In the genomic region with DNA sequence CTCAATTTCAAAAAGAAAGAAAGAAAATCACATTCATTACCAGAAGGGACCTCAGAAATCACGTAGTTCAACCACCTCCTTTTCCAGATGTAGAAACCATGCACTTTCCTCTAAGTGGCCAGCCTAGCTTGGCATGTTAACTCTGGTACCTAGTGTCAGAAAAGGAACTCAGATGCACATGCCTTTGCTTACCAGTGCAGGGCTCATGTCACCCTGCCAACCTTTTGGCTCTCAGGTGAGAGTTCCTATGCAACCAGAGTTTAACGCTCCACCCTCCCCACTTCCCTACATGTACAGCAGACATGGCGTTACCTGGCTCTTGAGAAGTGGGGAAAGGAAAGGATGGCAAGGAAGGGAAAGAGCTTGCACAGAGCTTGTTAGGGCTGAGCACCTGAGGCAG, we compare ENCODE assay signal across 25 cellular contexts. TPM values are rescaled to one million over a fixed set of nuclear protein-coding genes. Genes with fewer than 3 reads are reported as not detected.
"Had no signal": no experiment of that assay in that cellular context is flagged by ENCODE, and none has a peak within 500 bp of the region (broad histone marks: within the 10 kb centered on the region; RNA-seq: fewer than 3 reads in every experiment).

No MANE protein-coding gene starts in this region.

- H3K27me3 ChIP-seq: adrenal gland, ascending aorta, brain microvascular endothelial cell, gastrocnemius medialis, pancreas, uterus had no signal

- DNase-seq: activated CD4-positive, alpha-beta T cell treated with anti-CD3 and anti-CD28 coated beads, Interleukin-2, amount 50 U/mL, for 48 hours; activated CD8-positive, alpha-beta memory T cell treated with anti-CD3 and anti-CD28 coated beads, Interleukin-2, amount 50 U/mL, for 48 hours; activated naive CD4-positive, alpha-beta T cell; activated T-cell treated with anti-CD3 and anti-CD28 coated beads, Interleukin-2, amount 50 U/mL, for 4 hours; adrenal gland; caudate nucleus; dermis blood vessel endothelial cell; effector CD8-positive, alpha-beta T cell; gastrocnemius medialis; hippocampal formation; left lung; midbrain; natural killer cell; pancreas; small intestine; stimulated activated CD4-positive, alpha-beta T cell treated with anti-CD3 and anti-CD28 coated beads, Interleukin-2, amount 100 ng/mL, for 24 hours; trophoblast cell; uterus; WERI-Rb-1 had no signal

- H3K27ac ChIP-seq: adrenal gland, ascending aorta, brain microvascular endothelial cell, gastrocnemius medialis, left lung, pancreas, uterus had no signal

- H3K9me3 ChIP-seq: adrenal gland, ascending aorta, gastrocnemius medialis, left lung, pancreas, uterus had no signal

- H3K4me3 ChIP-seq: adrenal gland, ascending aorta, gastrocnemius medialis, left lung, lung, pancreas, uterus had no signal

- H3K36me3 ChIP-seq: pancreas, uterus had no signal

- H3K4me1 ChIP-seq: adrenal gland, ascending aorta, gastrocnemius medialis, left lung, pancreas, uterus had no signal

RNA-seq across cellular contexts. Expression of gene IL17F, which starts 16.3 kb away (rescaled TPM):
- total RNA-seq: activated T-helper 2 cell treated with anti-CD3 and anti-CD28 coated beads, Interferon-gamma antibody, Interleukin-2, Interleukin-4, amounts not matched to agents 10 μg/mL and 5 μg/mL and 100 μg/mL, durations not matched to agents 14 hours and 24 hours and 36 hours; adrenal gland; ascending aorta; dermis blood vessel endothelial cell; gastrocnemius medialis; left lung; lung; natural killer cell; pancreas; sciatic nerve; T-helper 2 cell treated with Interferon-gamma antibody and Interleukin-4, amounts not matched to agents 100 ng/mL and 5 ng/mL, for 36 hours; uterus had no signal
- polyA plus RNA-seq: adrenal gland, pancreas, small intestine had no signal
